In the genomic region with DNA sequence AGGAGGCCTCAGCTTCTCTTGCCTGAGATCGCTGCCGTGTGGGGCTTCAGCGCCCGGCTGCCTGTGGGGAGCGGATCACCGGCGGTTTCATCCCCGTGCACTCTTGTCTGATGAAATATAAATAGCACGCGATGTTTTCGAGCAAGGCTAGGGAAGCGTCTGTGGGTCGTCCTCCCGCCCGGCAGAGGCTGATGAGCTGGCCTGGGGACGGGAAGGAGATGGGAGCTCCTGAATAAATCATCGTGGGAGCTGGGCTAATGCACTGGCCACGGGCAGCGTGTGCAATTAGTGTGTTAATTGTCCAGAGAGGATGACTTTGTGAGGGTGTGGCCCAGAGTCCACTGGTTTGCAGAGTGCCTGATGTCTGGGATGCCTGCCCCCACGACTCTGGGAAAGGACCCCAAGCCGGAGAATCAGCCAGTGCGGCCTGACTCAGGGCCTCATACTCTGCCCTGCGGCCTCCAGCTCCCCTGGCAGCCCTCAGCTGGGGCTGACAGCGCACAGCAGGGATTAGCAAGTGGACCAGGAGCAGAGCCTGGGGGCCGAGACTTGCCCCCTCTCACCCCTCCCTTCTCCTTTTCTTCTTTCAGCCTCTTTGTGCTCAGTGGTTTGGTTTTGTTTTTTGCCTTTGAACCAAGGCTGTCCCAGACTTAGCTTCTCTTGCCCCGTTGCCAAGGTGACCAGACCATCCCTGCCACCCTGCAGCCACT, we compare ENCODE assay signal across 1 cellular context.
TF ChIP-seq lines count a peak whose summit lies in the region.

No MANE protein-coding gene starts in this region.

TF ChIP-seq in neural cell, 6 proteins besides CTCF, POLR2A, EP300 and RAD21 (continued from another document):
- TF ChIP-seq, protein P1, sequence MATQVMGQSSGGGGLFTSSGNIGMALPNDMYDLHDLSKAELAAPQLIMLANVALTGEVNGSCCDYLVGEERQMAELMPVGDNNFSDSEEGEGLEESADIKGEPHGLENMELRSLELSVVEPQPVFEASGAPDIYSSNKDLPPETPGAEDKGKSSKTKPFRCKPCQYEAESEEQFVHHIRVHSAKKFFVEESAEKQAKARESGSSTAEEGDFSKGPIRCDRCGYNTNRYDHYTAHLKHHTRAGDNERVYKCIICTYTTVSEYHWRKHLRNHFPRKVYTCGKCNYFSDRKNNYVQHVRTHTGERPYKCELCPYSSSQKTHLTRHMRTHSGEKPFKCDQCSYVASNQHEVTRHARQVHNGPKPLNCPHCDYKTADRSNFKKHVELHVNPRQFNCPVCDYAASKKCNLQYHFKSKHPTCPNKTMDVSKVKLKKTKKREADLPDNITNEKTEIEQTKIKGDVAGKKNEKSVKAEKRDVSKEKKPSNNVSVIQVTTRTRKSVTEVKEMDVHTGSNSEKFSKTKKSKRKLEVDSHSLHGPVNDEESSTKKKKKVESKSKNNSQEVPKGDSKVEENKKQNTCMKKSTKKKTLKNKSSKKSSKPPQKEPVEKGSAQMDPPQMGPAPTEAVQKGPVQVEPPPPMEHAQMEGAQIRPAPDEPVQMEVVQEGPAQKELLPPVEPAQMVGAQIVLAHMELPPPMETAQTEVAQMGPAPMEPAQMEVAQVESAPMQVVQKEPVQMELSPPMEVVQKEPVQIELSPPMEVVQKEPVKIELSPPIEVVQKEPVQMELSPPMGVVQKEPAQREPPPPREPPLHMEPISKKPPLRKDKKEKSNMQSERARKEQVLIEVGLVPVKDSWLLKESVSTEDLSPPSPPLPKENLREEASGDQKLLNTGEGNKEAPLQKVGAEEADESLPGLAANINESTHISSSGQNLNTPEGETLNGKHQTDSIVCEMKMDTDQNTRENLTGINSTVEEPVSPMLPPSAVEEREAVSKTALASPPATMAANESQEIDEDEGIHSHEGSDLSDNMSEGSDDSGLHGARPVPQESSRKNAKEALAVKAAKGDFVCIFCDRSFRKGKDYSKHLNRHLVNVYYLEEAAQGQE (IDR thresholded peaks at IDR 0.05; ENCODE audit: borderline replicate concordance): no peak
- TF ChIP-seq TAF1 (IDR thresholded peaks at IDR 0.05; ENCODE audit: low read depth) (no peak), MXI1 (conservative IDR thresholded peaks at IDR 0.05; ENCODE audit: poor library complexity, severe bottlenecking) (no peak)
TF ChIP-seq in neural cell: peak in this region for 0.
